ENCODE assay signal across 1 cellular context in the genomic region with DNA sequence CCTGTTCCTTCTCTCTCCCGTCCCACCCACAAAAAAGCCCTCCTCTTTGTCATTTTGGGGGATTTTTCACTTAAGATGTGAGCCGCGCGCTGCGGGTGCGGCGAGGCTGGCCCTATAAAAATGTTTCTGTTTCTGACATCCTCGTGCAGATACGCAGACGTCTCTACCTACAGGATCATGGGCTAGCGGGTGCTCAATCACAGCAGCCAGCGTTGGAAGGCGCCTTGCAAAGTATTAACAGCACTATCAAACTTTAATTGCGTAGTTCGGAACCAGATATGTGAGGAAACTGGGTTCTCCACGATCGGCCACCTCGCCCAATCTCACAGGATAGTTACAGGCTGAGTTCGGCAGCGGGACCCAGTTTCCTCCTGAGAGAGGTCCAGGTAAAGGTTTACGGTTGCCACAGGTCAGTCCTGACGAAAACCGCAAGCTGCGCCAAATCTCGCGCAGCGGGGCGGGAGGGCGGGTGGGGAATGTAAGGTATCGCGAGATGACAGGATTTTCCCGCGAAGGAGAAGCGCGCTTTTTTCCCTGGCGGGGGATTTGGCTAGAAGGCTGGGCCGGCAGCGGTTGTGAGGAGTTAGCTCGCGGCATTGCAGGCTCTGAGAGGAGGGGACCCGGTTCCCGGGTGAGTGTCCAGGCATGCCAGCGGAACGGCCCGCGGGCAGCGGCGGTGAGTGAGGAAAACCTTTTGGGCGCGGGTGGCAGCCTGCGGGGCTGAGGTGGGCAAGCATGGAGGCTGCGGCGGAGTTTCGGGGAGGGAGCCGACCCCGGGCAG.
TF ChIP-seq lines count a peak whose summit lies in the region.

A gene (plus strand): TSS at position 512 of the 781 bp plus-strand sequence. CDS start 134 bp downstream, at position 646.

TF ChIP-seq in K562, 482 proteins besides CTCF, POLR2A, EP300 and RAD21 (continued from another document and continues in another):
- TF ChIP-seq, protein P1, sequence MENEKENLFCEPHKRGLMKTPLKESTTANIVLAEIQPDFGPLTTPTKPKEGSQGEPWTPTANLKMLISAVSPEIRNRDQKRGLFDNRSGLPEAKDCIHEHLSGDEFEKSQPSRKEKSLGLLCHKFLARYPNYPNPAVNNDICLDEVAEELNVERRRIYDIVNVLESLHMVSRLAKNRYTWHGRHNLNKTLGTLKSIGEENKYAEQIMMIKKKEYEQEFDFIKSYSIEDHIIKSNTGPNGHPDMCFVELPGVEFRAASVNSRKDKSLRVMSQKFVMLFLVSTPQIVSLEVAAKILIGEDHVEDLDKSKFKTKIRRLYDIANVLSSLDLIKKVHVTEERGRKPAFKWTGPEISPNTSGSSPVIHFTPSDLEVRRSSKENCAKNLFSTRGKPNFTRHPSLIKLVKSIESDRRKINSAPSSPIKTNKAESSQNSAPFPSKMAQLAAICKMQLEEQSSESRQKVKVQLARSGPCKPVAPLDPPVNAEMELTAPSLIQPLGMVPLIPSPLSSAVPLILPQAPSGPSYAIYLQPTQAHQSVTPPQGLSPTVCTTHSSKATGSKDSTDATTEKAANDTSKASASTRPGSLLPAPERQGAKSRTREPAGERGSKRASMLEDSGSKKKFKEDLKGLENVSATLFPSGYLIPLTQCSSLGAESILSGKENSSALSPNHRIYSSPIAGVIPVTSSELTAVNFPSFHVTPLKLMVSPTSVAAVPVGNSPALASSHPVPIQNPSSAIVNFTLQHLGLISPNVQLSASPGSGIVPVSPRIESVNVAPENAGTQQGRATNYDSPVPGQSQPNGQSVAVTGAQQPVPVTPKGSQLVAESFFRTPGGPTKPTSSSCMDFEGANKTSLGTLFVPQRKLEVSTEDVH (IDR thresholded peaks at IDR 0.05; ENCODE audit: low read depth, partially characterized antibody): peak; percentile 90
- peak; percentile 49 for TF ChIP-seq CXXC5 (CRISPR knock-in tag; IDR thresholded peaks at IDR 0.05)
- TF ChIP-seq POLR2G (IDR thresholded peaks at IDR 0.05; ENCODE audit: low read depth, low read length): peak; percentile 95
- TF ChIP-seq HEY1 (CRISPR knock-in tag; IDR thresholded peaks at IDR 0.05; ENCODE audit: borderline replicate concordance): no peak
- TF ChIP-seq SETDB1 (IDR thresholded peaks at IDR 0.05; ENCODE audit: low read length): no peak
- TF ChIP-seq SIN3A (IDR thresholded peaks at IDR 0.05; ENCODE audit: borderline replicate concordance in 2 of 2, control insufficient read depth in 1 of 2, low read depth in 2 of 2, low read length in 2 of 2): peak in 1 of 2 experiments; percentile 65; a peak in 1 of 4 replicates
- peak; percentile 56 for TF ChIP-seq ARHGAP35 (IDR thresholded peaks at IDR 0.05; ENCODE audit: partially characterized antibody)
- no peak for TF ChIP-seq ZNF175 (CRISPR knock-in tag; IDR thresholded peaks at IDR 0.05; ENCODE audit: low read depth)
- TF ChIP-seq ZNF212 (CRISPR knock-in tag; IDR thresholded peaks at IDR 0.05): no peak
- TF ChIP-seq ZNF140 (CRISPR knock-in tag; IDR thresholded peaks at IDR 0.05): no peak
- TF ChIP-seq, protein P2, sequence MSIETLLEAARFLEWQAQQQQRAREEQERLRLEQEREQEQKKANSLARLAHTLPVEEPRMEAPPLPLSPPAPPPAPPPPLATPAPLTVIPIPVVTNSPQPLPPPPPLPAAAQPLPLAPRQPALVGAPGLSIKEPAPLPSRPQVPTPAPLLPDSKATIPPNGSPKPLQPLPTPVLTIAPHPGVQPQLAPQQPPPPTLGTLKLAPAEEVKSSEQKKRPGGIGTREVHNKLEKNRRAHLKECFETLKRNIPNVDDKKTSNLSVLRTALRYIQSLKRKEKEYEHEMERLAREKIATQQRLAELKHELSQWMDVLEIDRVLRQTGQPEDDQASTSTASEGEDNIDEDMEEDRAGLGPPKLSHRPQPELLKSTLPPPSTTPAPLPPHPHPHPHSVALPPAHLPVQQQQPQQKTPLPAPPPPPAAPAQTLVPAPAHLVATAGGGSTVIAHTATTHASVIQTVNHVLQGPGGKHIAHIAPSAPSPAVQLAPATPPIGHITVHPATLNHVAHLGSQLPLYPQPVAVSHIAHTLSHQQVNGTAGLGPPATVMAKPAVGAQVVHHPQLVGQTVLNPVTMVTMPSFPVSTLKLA (conservative IDR thresholded peaks at IDR 0.05): 0 out of 4 replicates have a peak, but pooled peaks of 1 of the 2 experiments have one; percentile 19
- TF ChIP-seq LEF1 (IDR thresholded peaks at IDR 0.05): no peak
- TF ChIP-seq COPS2 (conservative IDR thresholded peaks at IDR 0.05): no peak
- TF ChIP-seq ZNF347 (CRISPR knock-in tag; IDR thresholded peaks at IDR 0.05; ENCODE audit: low read depth): no peak
- TF ChIP-seq HDAC1 (IDR thresholded peaks at IDR 0.05): peak in 1 of 2 experiments; percentile 67; a peak in 1 of 4 replicates
- no peak for TF ChIP-seq BDP1 (IDR thresholded peaks at IDR 0.05; ENCODE audit: insufficient read depth, insufficient read length)
- TF ChIP-seq TAF7 (tag; IDR thresholded peaks at IDR 0.05): peak; percentile 35; the same call in 1 of the 2 replicates
- peak; percentile 72 for TF ChIP-seq E2F3 (CRISPR knock-in tag; IDR thresholded peaks at IDR 0.05)
- TF ChIP-seq, protein P3, sequence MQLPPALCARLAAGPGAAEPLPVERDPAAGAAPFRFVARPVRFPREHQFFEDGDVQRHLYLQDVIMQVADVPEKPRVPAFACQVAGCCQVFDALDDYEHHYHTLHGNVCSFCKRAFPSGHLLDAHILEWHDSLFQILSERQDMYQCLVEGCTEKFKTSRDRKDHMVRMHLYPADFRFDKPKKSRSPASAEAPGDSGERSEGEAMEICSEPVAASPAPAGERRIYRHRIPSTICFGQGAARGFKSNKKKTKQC (CRISPR knock-in tag; IDR thresholded peaks at IDR 0.05): peak; percentile 46; the same call in 1 of the 2 replicates
- TF ChIP-seq EP400 (IDR thresholded peaks at IDR 0.05): peak; percentile 72
- TF ChIP-seq NFE2 (IDR thresholded peaks at IDR 0.05; ENCODE audit: low read depth): no peak
- TF ChIP-seq BCOR (IDR thresholded peaks at IDR 0.05): 0 out of 2 replicates have a peak, but pooled peaks have one; percentile 10
- TF ChIP-seq, protein P4, sequence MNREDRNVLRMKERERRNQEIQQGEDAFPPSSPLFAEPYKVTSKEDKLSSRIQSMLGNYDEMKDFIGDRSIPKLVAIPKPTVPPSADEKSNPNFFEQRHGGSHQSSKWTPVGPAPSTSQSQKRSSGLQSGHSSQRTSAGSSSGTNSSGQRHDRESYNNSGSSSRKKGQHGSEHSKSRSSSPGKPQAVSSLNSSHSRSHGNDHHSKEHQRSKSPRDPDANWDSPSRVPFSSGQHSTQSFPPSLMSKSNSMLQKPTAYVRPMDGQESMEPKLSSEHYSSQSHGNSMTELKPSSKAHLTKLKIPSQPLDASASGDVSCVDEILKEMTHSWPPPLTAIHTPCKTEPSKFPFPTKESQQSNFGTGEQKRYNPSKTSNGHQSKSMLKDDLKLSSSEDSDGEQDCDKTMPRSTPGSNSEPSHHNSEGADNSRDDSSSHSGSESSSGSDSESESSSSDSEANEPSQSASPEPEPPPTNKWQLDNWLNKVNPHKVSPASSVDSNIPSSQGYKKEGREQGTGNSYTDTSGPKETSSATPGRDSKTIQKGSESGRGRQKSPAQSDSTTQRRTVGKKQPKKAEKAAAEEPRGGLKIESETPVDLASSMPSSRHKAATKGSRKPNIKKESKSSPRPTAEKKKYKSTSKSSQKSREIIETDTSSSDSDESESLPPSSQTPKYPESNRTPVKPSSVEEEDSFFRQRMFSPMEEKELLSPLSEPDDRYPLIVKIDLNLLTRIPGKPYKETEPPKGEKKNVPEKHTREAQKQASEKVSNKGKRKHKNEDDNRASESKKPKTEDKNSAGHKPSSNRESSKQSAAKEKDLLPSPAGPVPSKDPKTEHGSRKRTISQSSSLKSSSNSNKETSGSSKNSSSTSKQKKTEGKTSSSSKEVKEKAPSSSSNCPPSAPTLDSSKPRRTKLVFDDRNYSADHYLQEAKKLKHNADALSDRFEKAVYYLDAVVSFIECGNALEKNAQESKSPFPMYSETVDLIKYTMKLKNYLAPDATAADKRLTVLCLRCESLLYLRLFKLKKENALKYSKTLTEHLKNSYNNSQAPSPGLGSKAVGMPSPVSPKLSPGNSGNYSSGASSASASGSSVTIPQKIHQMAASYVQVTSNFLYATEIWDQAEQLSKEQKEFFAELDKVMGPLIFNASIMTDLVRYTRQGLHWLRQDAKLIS (CRISPR knock-in tag; IDR thresholded peaks at IDR 0.05): no peak
- TF ChIP-seq FIP1L1 (IDR thresholded peaks at IDR 0.05; ENCODE audit: low read depth, low read length, poor library complexity, severe bottlenecking): no peak
- TF ChIP-seq POLR2B (IDR thresholded peaks at IDR 0.05; ENCODE audit: low read depth, partially characterized antibody): peak; percentile 69
- no peak for TF ChIP-seq GABPB1 (CRISPR knock-in tag; IDR thresholded peaks at IDR 0.05)
- TF ChIP-seq CREB1 (IDR thresholded peaks at IDR 0.05): no peak
- TF ChIP-seq CREB1 (CRISPR knock-in tag; IDR thresholded peaks at IDR 0.05): no peak
- TF ChIP-seq TEAD1 (CRISPR knock-in tag; IDR thresholded peaks at IDR 0.05): peak in 1 of 2 experiments; percentile 53; a peak in 1 of 4 replicates
- TF ChIP-seq MED1 (CRISPR knock-in tag; IDR thresholded peaks at IDR 0.05; ENCODE audit: borderline replicate concordance): no peak
- TF ChIP-seq, protein P5, sequence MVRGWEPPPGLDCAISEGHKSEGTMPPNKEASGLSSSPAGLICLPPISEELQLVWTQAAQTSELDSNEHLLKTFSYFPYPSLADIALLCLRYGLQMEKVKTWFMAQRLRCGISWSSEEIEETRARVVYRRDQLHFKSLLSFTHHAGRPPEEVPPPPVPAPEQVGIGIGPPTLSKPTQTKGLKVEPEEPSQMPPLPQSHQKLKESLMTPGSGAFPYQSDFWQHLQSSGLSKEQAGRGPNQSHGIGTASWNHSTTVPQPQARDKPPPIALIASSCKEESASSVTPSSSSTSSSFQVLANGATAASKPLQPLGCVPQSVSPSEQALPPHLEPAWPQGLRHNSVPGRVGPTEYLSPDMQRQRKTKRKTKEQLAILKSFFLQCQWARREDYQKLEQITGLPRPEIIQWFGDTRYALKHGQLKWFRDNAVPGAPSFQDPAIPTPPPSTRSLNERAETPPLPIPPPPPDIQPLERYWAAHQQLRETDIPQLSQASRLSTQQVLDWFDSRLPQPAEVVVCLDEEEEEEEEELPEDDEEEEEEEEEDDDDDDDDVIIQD (CRISPR knock-in tag; IDR thresholded peaks at IDR 0.05): no peak
- no peak for TF ChIP-seq FOXA3 (CRISPR knock-in tag; conservative IDR thresholded peaks at IDR 0.05 in 1 of 2, IDR thresholded peaks at IDR 0.05 in 1 of 2)
- TF ChIP-seq ZNF778 (CRISPR knock-in tag; IDR thresholded peaks at IDR 0.05): no peak
- TF ChIP-seq DIDO1 (tag; IDR thresholded peaks at IDR 0.05; ENCODE audit: low read depth): no peak
- peak; percentile 81; the same call in 1 of the 2 replicates for TF ChIP-seq PHF8 (IDR thresholded peaks at IDR 0.05; ENCODE audit: borderline replicate concordance, low read length)
- peak in 1 of 2 experiments; percentile 64; a peak in 2 of 4 replicates for TF ChIP-seq RCOR1 (IDR thresholded peaks at IDR 0.05; ENCODE audit: borderline replicate concordance in 1 of 2, low read depth in 2 of 2, low read length in 2 of 2)
- TF ChIP-seq TFAM (CRISPR knock-in tag; conservative IDR thresholded peaks at IDR 0.05): no peak
- peak; percentile 89 for TF ChIP-seq CHD2 (IDR thresholded peaks at IDR 0.05; ENCODE audit: low read depth, low read length)
- TF ChIP-seq HNRNPLL (IDR thresholded peaks at IDR 0.05; ENCODE audit: low read depth, low read length, poor library complexity, severe bottlenecking): peak; percentile 73
- no peak for TF ChIP-seq ZFP30 (CRISPR knock-in tag; IDR thresholded peaks at IDR 0.05; ENCODE audit: borderline replicate concordance)
- TF ChIP-seq SP2 (IDR thresholded peaks at IDR 0.05; ENCODE audit: extremely low read depth, low read depth, low read length, poor library complexity, severe bottlenecking): no peak
- no peak for TF ChIP-seq ATF1 (CRISPR knock-in tag; IDR thresholded peaks at IDR 0.05)
- peak; percentile 22; the same call in 1 of the 2 replicates for TF ChIP-seq ATF1 (tag; IDR thresholded peaks at IDR 0.05)
- TF ChIP-seq JUND (IDR thresholded peaks at IDR 0.05; ENCODE audit: borderline replicate concordance, low read depth, low read length): no peak
- no peak for TF ChIP-seq JUND (tag; IDR thresholded peaks at IDR 0.05; ENCODE audit: borderline replicate concordance, low read depth, low read length)
- peak; percentile 28; the same call in 1 of the 2 replicates for TF ChIP-seq ZFX (CRISPR knock-in tag; IDR thresholded peaks at IDR 0.05)
- peak; percentile 29 for TF ChIP-seq NFIC (IDR thresholded peaks at IDR 0.05)
- peak; percentile 5; the same call in 1 of the 2 replicates for TF ChIP-seq CREM (IDR thresholded peaks at IDR 0.05; ENCODE audit: low read depth)
- peak; percentile 45 for TF ChIP-seq PHF20 (IDR thresholded peaks at IDR 0.05; ENCODE audit: partially characterized antibody)
- TF ChIP-seq L3MBTL2 (IDR thresholded peaks at IDR 0.05): 0 out of 2 replicates have a peak, but pooled peaks have one; percentile 20
- TF ChIP-seq ZKSCAN3 (CRISPR knock-in tag; IDR thresholded peaks at IDR 0.05): no peak
- peak; percentile 83 for TF ChIP-seq RB1 (IDR thresholded peaks at IDR 0.05; ENCODE audit: low read depth)
- TF ChIP-seq KDM1A (IDR thresholded peaks at IDR 0.05): peak; percentile 62 to 74; a peak in 2 of 4 replicates
- TF ChIP-seq DDX20 (tag; IDR thresholded peaks at IDR 0.05; ENCODE audit: low read depth): no peak
- no peak for TF ChIP-seq ZNF830 (CRISPR knock-in tag; IDR thresholded peaks at IDR 0.05)
- TF ChIP-seq ZNF3 (CRISPR knock-in tag; IDR thresholded peaks at IDR 0.05): no peak
- peak; percentile 87 for TF ChIP-seq SUPT5H (IDR thresholded peaks at IDR 0.05)
- peak; percentile 71 for TF ChIP-seq TAF1 (IDR thresholded peaks at IDR 0.05; ENCODE audit: control insufficient read depth, extremely low read depth, insufficient read depth, low read length, severe bottlenecking)
- TF ChIP-seq, protein P6, sequence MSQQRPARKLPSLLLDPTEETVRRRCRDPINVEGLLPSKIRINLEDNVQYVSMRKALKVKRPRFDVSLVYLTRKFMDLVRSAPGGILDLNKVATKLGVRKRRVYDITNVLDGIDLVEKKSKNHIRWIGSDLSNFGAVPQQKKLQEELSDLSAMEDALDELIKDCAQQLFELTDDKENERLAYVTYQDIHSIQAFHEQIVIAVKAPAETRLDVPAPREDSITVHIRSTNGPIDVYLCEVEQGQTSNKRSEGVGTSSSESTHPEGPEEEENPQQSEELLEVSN (IDR thresholded peaks at IDR 0.05; ENCODE audit: borderline replicate concordance in 1 of 2, extremely low read depth in 1 of 2, insufficient read depth in 1 of 2, insufficient read length in 1 of 2, low read depth in 1 of 2, low read length in 1 of 2, poor library complexity in 1 of 2, severe bottlenecking in 1 of 2): peak in 1 of 2 experiments; percentile 37
- TF ChIP-seq CBX1 (IDR thresholded peaks at IDR 0.05; ENCODE audit: low read depth): 0 out of 2 replicates have a peak, but pooled peaks have one; percentile 37
- TF ChIP-seq CREBBP (IDR thresholded peaks at IDR 0.05; ENCODE audit: low read depth, low read length): no peak
- TF ChIP-seq POLR3G (IDR thresholded peaks at IDR 0.05; ENCODE audit: extremely low read depth, insufficient read length, insufficient replicate concordance): no peak
- no peak for TF ChIP-seq HCFC1 (IDR thresholded peaks at IDR 0.05; ENCODE audit: low read depth, low read length)
- TF ChIP-seq GTF2F1 (IDR thresholded peaks at IDR 0.05; ENCODE audit: low read depth, low read length): 0 out of 2 replicates have a peak, but pooled peaks have one; percentile 41
- no peak for TF ChIP-seq ZNF253 (CRISPR knock-in tag; conservative IDR thresholded peaks at IDR 0.05)
- peak; percentile 82 for TF ChIP-seq POLR2AphosphoS5 (IDR thresholded peaks at IDR 0.05; ENCODE audit: control insufficient read depth, insufficient read depth, low read depth, low read length)
- TF ChIP-seq SNIP1 (IDR thresholded peaks at IDR 0.05; ENCODE audit: low read depth): no peak
